Comparison of ENCODE assay signal across 9 cellular contexts in genomic region chr2:55168221-55169154, GRCh38.
A peak's percentile ranks its signal among the peaks of the same experiment; 100 is the strongest.
DNase-seq lines count a peak whose midpoint lies in the region; ATAC-seq and TF ChIP-seq lines count a peak whose summit lies in the region.
"Had no signal": no experiment of that assay in that cellular context is flagged by ENCODE, and none has a peak within 500 bp of the region (broad histone marks: within the 10 kb centered on the region; RNA-seq: fewer than 3 reads in every experiment).

No MANE protein-coding gene starts in this region.

- no peaks in the 10 kb centered on the region for H3K4me1 ChIP-seq in DND-41 (ENCODE audit: insufficient read depth, low read length)
- no peaks in the 10 kb centered on the region for H3K4me1 ChIP-seq in HEK293 (ENCODE audit: control insufficient read depth, insufficient read depth, low read length)
- H3K4me1 ChIP-seq in neutrophil (ENCODE audit: control insufficient read depth in 1 of 2, insufficient read depth in 1 of 2, low read depth in 1 of 2, low read length in 1 of 2), result peaks cover 12 to 16% of the 10 kb centered on the region in 2 experiments

- POLR2A ChIA-PET in HEK293 (lab: Yijun Ruan, JAX), result interaction anchor here (1.1 to 2.2 kb wide), 3 partner anchors 117 to 120 kb away, joined by 3 to 9 read pairs (median 6); partner anchors contain the start of gene RTN4
- POLR2A ChIA-PET in activated CD8-positive, alpha-beta T cell treated with anti-CD3 and anti-CD28 coated beads for 36 hours (lab: Charles Lee), result interaction anchor here (0.9 kb wide), 1 partner anchor 15 kb away, joined by 3 read pairs; no protein-coding TSS in a partner anchor

- peak; percentile 89 for ATAC-seq in DND-41 (ENCODE audit: insufficient read depth, low read depth)
- ATAC-seq in activated CD8-positive, alpha-beta T cell treated with anti-CD3 and anti-CD28 coated beads for 36 hours, result peak; percentile 71
- no peak for ATAC-seq in GM19023 (IDR thresholded peaks at IDR 0.05; ENCODE audit: unreplicated experiment)
- ATAC-seq in GM21515 (IDR thresholded peaks at IDR 0.05; ENCODE audit: unreplicated experiment), result no peak

- no peaks in the 10 kb centered on the region for H3K27me3 Mint-ChIP-seq in activated CD8-positive, alpha-beta T cell treated with anti-CD3 and anti-CD28 coated beads for 36 hours
- H3K27me3 Mint-ChIP-seq: activated naive CD8-positive, alpha-beta T cell had no signal

- H3K27ac ChIP-seq in DND-41 (ENCODE audit: low read length) (no peak overlapping the region), HEK293 (ENCODE audit: extremely low read depth, low read depth, low read length) (no peak overlapping the region), neutrophil (peak overlapping the region; percentile 17)

- no peak overlapping the region for H3K4me3 Mint-ChIP-seq in activated CD8-positive, alpha-beta T cell treated with anti-CD3 and anti-CD28 coated beads for 36 hours
- H3K4me3 Mint-ChIP-seq: activated naive CD8-positive, alpha-beta T cell had no signal

- H2AFZ ChIP-seq in DND-41 (ENCODE audit: low read depth, low read length), result no peak overlapping the region

- CTCF ChIA-PET in HEK293 (lab: Yijun Ruan, JAX), result interaction anchor here (0.5 to 8.6 kb wide), 42 partner anchors 9 to 1194 kb away, joined by 3 to 121 read pairs (median 4); partner anchors contain the start of gene RTN4
- CTCF ChIA-PET in activated CD8-positive, alpha-beta T cell treated with anti-CD3 and anti-CD28 coated beads for 36 hours (lab: Charles Lee), result interaction anchor here (0.6 to 4.5 kb wide), 42 partner anchors 9 to 445 kb away, joined by 3 to 33 read pairs (median 4); partner anchors contain the start of genes EML6, RPS27A and RTN4

- no peak overlapping the region for H3K27ac Mint-ChIP-seq in activated CD8-positive, alpha-beta T cell treated with anti-CD3 and anti-CD28 coated beads for 36 hours
- H3K27ac Mint-ChIP-seq: activated naive CD8-positive, alpha-beta T cell had no signal

- no peaks in the 10 kb centered on the region for H3K79me2 ChIP-seq in DND-41 (ENCODE audit: insufficient read depth, low read length)

- no peak overlapping the region for H3K9ac ChIP-seq in DND-41 (ENCODE audit: low read depth, low read length)

- peaks cover 3% of the 10 kb centered on the region for H3K4me1 Mint-ChIP-seq in activated CD8-positive, alpha-beta T cell treated with anti-CD3 and anti-CD28 coated beads for 36 hours (ENCODE audit: low read depth)

- no peaks in the 10 kb centered on the region for H3K27me3 ChIP-seq in DND-41 (ENCODE audit: insufficient read depth, low read length, poor library complexity)
- H3K27me3 ChIP-seq in neutrophil, result no peaks in the 10 kb centered on the region

- no peaks in the 10 kb centered on the region for H3K9me3 Mint-ChIP-seq in activated CD8-positive, alpha-beta T cell treated with anti-CD3 and anti-CD28 coated beads for 36 hours

- peak; percentile 85 for TF ChIP-seq CTCF in DND-41 (IDR thresholded peaks at IDR 0.05; ENCODE audit: borderline replicate concordance, extremely low read depth, low read length, poor library complexity, severe bottlenecking)
- 0 out of 2 replicates have a peak, but pooled peaks have one; percentile 18 for TF ChIP-seq CTCF in HEK293 (tag by site-specific recombination; IDR thresholded peaks at IDR 0.05)
- peak; percentile 76 for TF ChIP-seq CTCF in activated CD8-positive, alpha-beta T cell treated with anti-CD3 and anti-CD28 coated beads for 36 hours (IDR thresholded peaks at IDR 0.05)
- peak; percentile 74 for TF ChIP-seq CTCF in fibroblast of villous mesenchyme (IDR thresholded peaks at IDR 0.05; ENCODE audit: insufficient read depth, low read depth, low read length)
- TF ChIP-seq CTCF in neutrophil (IDR thresholded peaks at IDR 0.05), result peak; percentile 57

- intact Hi-C loops in activated CD8-positive, alpha-beta T cell treated with anti-CD3 and anti-CD28 coated beads for 36 hours (cut with micrococcal nuclease), result loop anchor here (1.0 to 10.0 kb wide), 2 partner anchors 153 to 264 kb away; no protein-coding TSS in a partner anchor

- H3K9me3 ChIP-seq in DND-41 (ENCODE audit: insufficient read depth, low read length, severe bottlenecking), result no peaks in the 10 kb centered on the region
- no peaks in the 10 kb centered on the region for H3K9me3 ChIP-seq in HEK293 (ENCODE audit: control insufficient read depth, insufficient read depth, low read depth, low read length)
- no peaks in the 10 kb centered on the region for H3K9me3 ChIP-seq in neutrophil

- H3K36me3 ChIP-seq in DND-41 (ENCODE audit: insufficient read depth, low read length) (no peaks in the 10 kb centered on the region), HEK293 (ENCODE audit: control insufficient read depth in 2 of 2, insufficient read depth in 1 of 2, low read length in 2 of 2) (no peaks in the 10 kb centered on the region), neutrophil (no peaks in the 10 kb centered on the region)

- H3K4me3 ChIP-seq in DND-41 (ENCODE audit: low read depth in 1 of 2, low read length in 2 of 2) (no peak overlapping the region), HEK293 (ENCODE audit: low read depth, low read length) (no peak overlapping the region), fibroblast of villous mesenchyme (ENCODE audit: low read depth, low read length) (no peak overlapping the region), neutrophil (ENCODE audit: low read depth in 1 of 2, low read length in 1 of 2) (no peak overlapping the region)

- H4K20me1 ChIP-seq in DND-41 (ENCODE audit: insufficient read depth, low read length), result no peaks in the 10 kb centered on the region

- DNase-seq in DND-41, result peak; percentile 58
- peak; percentile 35 for DNase-seq in NCI-H226
- peak; percentile 59 for DNase-seq in activated CD8-positive, alpha-beta T cell treated with anti-CD3 and anti-CD28 coated beads for 36 hours
- DNase-seq in fibroblast of villous mesenchyme (ENCODE audit: low read depth), result peak; percentile 88

- no peaks in the 10 kb centered on the region for H3K36me3 Mint-ChIP-seq in activated CD8-positive, alpha-beta T cell treated with anti-CD3 and anti-CD28 coated beads for 36 hours (ENCODE audit: low read depth)
- H3K36me3 Mint-ChIP-seq: activated naive CD8-positive, alpha-beta T cell had no signal

- no peak overlapping the region for H3K4me2 ChIP-seq in DND-41 (ENCODE audit: insufficient read depth, low read length)

TF ChIP-seq in HEK293, 187 proteins besides CTCF, POLR2A, EP300 and RAD21:
- TF ChIP-seq ZNF280C (tag by site-specific recombination; IDR thresholded peaks at IDR 0.05) (no peak), ZBTB49 (tag by site-specific recombination; IDR thresholded peaks at IDR 0.05; ENCODE audit: low read depth) (no peak), ZNF654 (tag by site-specific recombination; IDR thresholded peaks at IDR 0.05; ENCODE audit: low read depth) (peak; percentile 76), ZNF660 (tag by site-specific recombination; IDR thresholded peaks at IDR 0.05) (0 out of 2 replicates have a peak, but pooled peaks have one; percentile 33), ZBTB17 (tag by site-specific recombination; IDR thresholded peaks at IDR 0.05) (0 out of 2 replicates have a peak, but pooled peaks have one; percentile 8)

Comparison
In these comparisons a context has a peak if more than half of its experiments do, and no peak if none do; other contexts are left out.
1. ATAC-seq: peak in DND-41 (single experiment) and activated CD8-positive, alpha-beta T cell treated with anti-CD3 and anti-CD28 coated beads for 36 hours (single experiment); none in GM19023 (single experiment) and GM21515 (single experiment).
2. DNase-seq: peak in every context shown above with its lines; median percentile 88 in fibroblast of villous mesenchyme; 59 in activated CD8-positive, alpha-beta T cell treated with anti-CD3 and anti-CD28 coated beads for 36 hours; 58 in DND-41; 35 in NCI-H226.
3. CTCF ChIP-seq: peak in every context shown above with its lines; median percentile 85 in DND-41; 76 in activated CD8-positive, alpha-beta T cell treated with anti-CD3 and anti-CD28 coated beads for 36 hours; 74 in fibroblast of villous mesenchyme; 57 in neutrophil; 18 in HEK293.